ENCODE assay signal across 27 cellular contexts in genomic region chr4:175986-176385, GRCh38.
"Had no signal": no experiment of that assay in that cellular context is flagged by ENCODE, and none has a peak within 500 bp of the region (broad histone marks: within the 10 kb centered on the region; RNA-seq: fewer than 3 reads in every experiment).

No MANE protein-coding gene starts in this region.

- H3K4me1 ChIP-seq: adrenal gland, SJCRH30 had no signal

- H3K27ac Mint-ChIP-seq: activated CD4-positive, alpha-beta memory T cell treated with anti-CD3 and anti-CD28 coated beads, Interleukin-2, amount 10 ng/mL, durations not matched to agents 7 days and 5 days; activated CD8-positive, alpha-beta memory T cell treated with anti-CD3 and anti-CD28 coated beads, Interleukin-2, amount 10 ng/mL, durations not matched to agents 7 days and 5 days; activated naive CD4-positive, alpha-beta T cell treated with anti-CD3 and anti-CD28 coated beads, Interleukin-2, amount 50 U/mL, for 24 hours; activated naive CD8-positive, alpha-beta T cell treated with anti-CD3 and anti-CD28 coated beads, Interleukin-2, amount 10 ng/mL, durations not matched to agents 7 days and 5 days; activated T-helper 17 cell treated with anti-CD3 and anti-CD28 coated beads, Interleukin-2, amount 50 U/mL, for 72 hours; brain had no signal

- H3K4me3 Mint-ChIP-seq: activated CD4-positive, alpha-beta memory T cell treated with anti-CD3 and anti-CD28 coated beads, Interleukin-2, amount 10 ng/mL, durations not matched to agents 7 days and 5 days; activated CD8-positive, alpha-beta memory T cell treated with anti-CD3 and anti-CD28 coated beads, Interleukin-2, amount 10 ng/mL, durations not matched to agents 7 days and 5 days; activated naive CD4-positive, alpha-beta T cell treated with anti-CD3 and anti-CD28 coated beads, Interleukin-2, amount 50 U/mL, for 24 hours; activated naive CD8-positive, alpha-beta T cell treated with anti-CD3 and anti-CD28 coated beads, Interleukin-2, amount 10 ng/mL, durations not matched to agents 7 days and 5 days; activated T-helper 17 cell treated with anti-CD3 and anti-CD28 coated beads, Interleukin-2, amount 50 U/mL, for 72 hours; brain had no signal

- ATAC-seq: activated CD8-positive, alpha-beta memory T cell treated with anti-CD3 and anti-CD28 coated beads, Interleukin-2, amount 10 ng/mL, durations not matched to agents 7 days and 5 days; activated T-helper 17 cell treated with anti-CD3 and anti-CD28 coated beads, Interleukin-2, amount 50 U/mL, for 72 hours; Panc1 had no signal

- H3K27me3 Mint-ChIP-seq: activated CD4-positive, alpha-beta memory T cell treated with anti-CD3 and anti-CD28 coated beads, Interleukin-2, amount 10 ng/mL, durations not matched to agents 7 days and 5 days; activated CD8-positive, alpha-beta memory T cell treated with anti-CD3 and anti-CD28 coated beads, Interleukin-2, amount 10 ng/mL, durations not matched to agents 7 days and 5 days; activated naive CD4-positive, alpha-beta T cell treated with anti-CD3 and anti-CD28 coated beads, Interleukin-2, amount 50 U/mL, for 24 hours; activated naive CD8-positive, alpha-beta T cell treated with anti-CD3 and anti-CD28 coated beads, Interleukin-2, amount 10 ng/mL, durations not matched to agents 7 days and 5 days; activated T-helper 17 cell treated with anti-CD3 and anti-CD28 coated beads, Interleukin-2, amount 50 U/mL, for 72 hours had no signal

- H3K36me3 ChIP-seq: adrenal gland, WERI-Rb-1 had no signal

- H3K4me3 ChIP-seq: adrenal gland, SJCRH30, SK-N-MC had no signal

- H3K27me3 ChIP-seq: adrenal gland, SJCRH30 had no signal

- H3K4me1 Mint-ChIP-seq: activated CD4-positive, alpha-beta memory T cell treated with anti-CD3 and anti-CD28 coated beads, Interleukin-2, amount 10 ng/mL, durations not matched to agents 7 days and 5 days; activated CD8-positive, alpha-beta memory T cell treated with anti-CD3 and anti-CD28 coated beads, Interleukin-2, amount 10 ng/mL, durations not matched to agents 7 days and 5 days; activated naive CD4-positive, alpha-beta T cell treated with anti-CD3 and anti-CD28 coated beads, Interleukin-2, amount 50 U/mL, for 24 hours; activated naive CD8-positive, alpha-beta T cell treated with anti-CD3 and anti-CD28 coated beads, Interleukin-2, amount 10 ng/mL, durations not matched to agents 7 days and 5 days; activated T-helper 17 cell treated with anti-CD3 and anti-CD28 coated beads, Interleukin-2, amount 50 U/mL, for 72 hours; brain had no signal

- H3K27ac ChIP-seq: adrenal gland, SJCRH30, SK-N-MC, WERI-Rb-1 had no signal

- DNase-seq: activated CD4-positive, alpha-beta memory T cell treated with anti-CD3 and anti-CD28 coated beads, Interleukin-2, amount 10 ng/mL, durations not matched to agents 7 days and 5 days; activated CD4-positive, alpha-beta T cell treated with anti-CD3 and anti-CD28 coated beads for 1 hour; activated CD4-positive, alpha-beta T cell treated with anti-CD3 and anti-CD28 coated beads for 48 hours; activated CD4-positive, CD25-positive, alpha-beta regulatory T cell; activated CD8-positive, alpha-beta memory T cell treated with anti-CD3 and anti-CD28 coated beads for 24 hours; activated CD8-positive, alpha-beta memory T cell treated with anti-CD3 and anti-CD28 coated beads, Interleukin-2, amount 10 ng/mL, durations not matched to agents 7 days and 5 days; activated CD8-positive, alpha-beta memory T cell treated with anti-CD3 and anti-CD28 coated beads, Interleukin-2, amount 50 U/mL, for 48 hours; activated effector memory CD4-positive, alpha-beta T cell treated with anti-CD3 and anti-CD28 coated beads, Interleukin-2, amount 50 U/mL, for 16 hours; activated naive CD4-positive, alpha-beta T cell; activated naive CD8-positive, alpha-beta T cell treated with anti-CD3 and anti-CD28 coated beads, Interleukin-2, amount 10 ng/mL, durations not matched to agents 7 days and 5 days; activated T-cell treated with anti-CD3 and anti-CD28 coated beads, Interleukin-2, amount 50 U/mL, for 48 hours; adrenal gland; caudate nucleus; NCI-H1105; NCI-H1417 treated with DMSO at 0.1 percent for 48 hours; NCI-H187 treated with DMSO at 0.1 percent for 48 hours; NCI-H345; NCI-H524 treated with DMSO at 0.1 percent for 48 hours; SHP77; SJCRH30; T1000; WERI-Rb-1 had no signal
